ENCODE assay signal across 8 cellular contexts in the genomic region with DNA sequence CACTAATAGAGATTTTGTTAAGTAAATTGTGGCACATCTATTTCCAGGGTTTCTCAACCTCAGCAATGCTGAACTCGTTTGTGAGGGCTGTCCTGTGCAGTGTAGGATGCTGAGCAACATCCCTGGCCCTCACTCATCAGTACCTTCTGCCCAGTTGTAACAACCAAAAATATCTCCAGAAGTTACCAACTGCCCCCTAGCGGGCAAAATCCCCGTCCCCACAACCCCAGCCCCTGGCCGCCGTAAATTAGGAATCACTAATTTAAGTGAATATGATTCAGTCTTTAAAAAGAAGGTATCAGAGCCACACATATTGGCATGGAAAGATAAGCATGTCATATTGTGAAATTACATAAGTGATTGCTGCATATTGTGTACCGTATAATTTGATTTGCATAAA.
DNase-seq lines count a peak whose midpoint lies in the region; ATAC-seq and TF ChIP-seq lines count a peak whose summit lies in the region.

No MANE protein-coding gene starts in this region.

- no peak overlapping the region for H3K4me3 ChIP-seq in HFF-Myc (replicated peaks; ENCODE audit: low read depth, low read length)

- TF ChIP-seq CTCF in C4-2B (conservative IDR thresholded peaks at IDR 0.05) = peak; percentile 73
- peak; percentile 39 for TF ChIP-seq CTCF in HFF-Myc (IDR thresholded peaks at IDR 0.05; ENCODE audit: low read depth, low read length, missing control alignments)

- no peak for DNase-seq in HFF-Myc (ENCODE audit: extremely low read depth, low read depth)
- peak; percentile 51 to 64 for DNase-seq in activated T-cell treated with anti-CD3 and anti-CD28 coated beads, Interleukin-2, amount 50 U/mL, for 48 hours
- DNase-seq in left lobe of liver (ENCODE audit: low spot score) = no peak
- DNase-seq in DMS153 (lab: John Stamatoyannopoulos, UW) = no peak
- DNase-seq in ureter (ENCODE audit: low spot score) = no peak

- H3K27ac ChIP-seq in C4-2B = no peak overlapping the region

- ATAC-seq in left lobe of liver (peak; percentile 39), GM18861 (IDR thresholded peaks at IDR 0.05; ENCODE audit: unreplicated experiment) (no peak), GM19467 (IDR thresholded peaks at IDR 0.05; ENCODE audit: unreplicated experiment) (no peak)

Comparison
In these comparisons a context has a peak if more than half of its experiments do, and no peak if none do; other contexts are left out.
1. DNase-seq: peak in activated T-cell treated with anti-CD3 and anti-CD28 coated beads, Interleukin-2, amount 50 U/mL, for 48 hours (2 of 2); none in HFF-Myc (single experiment), left lobe of liver (single experiment), DMS153 (single experiment) and ureter (single experiment).